ENCODE assay signal across 8 cellular contexts in the genomic region with DNA sequence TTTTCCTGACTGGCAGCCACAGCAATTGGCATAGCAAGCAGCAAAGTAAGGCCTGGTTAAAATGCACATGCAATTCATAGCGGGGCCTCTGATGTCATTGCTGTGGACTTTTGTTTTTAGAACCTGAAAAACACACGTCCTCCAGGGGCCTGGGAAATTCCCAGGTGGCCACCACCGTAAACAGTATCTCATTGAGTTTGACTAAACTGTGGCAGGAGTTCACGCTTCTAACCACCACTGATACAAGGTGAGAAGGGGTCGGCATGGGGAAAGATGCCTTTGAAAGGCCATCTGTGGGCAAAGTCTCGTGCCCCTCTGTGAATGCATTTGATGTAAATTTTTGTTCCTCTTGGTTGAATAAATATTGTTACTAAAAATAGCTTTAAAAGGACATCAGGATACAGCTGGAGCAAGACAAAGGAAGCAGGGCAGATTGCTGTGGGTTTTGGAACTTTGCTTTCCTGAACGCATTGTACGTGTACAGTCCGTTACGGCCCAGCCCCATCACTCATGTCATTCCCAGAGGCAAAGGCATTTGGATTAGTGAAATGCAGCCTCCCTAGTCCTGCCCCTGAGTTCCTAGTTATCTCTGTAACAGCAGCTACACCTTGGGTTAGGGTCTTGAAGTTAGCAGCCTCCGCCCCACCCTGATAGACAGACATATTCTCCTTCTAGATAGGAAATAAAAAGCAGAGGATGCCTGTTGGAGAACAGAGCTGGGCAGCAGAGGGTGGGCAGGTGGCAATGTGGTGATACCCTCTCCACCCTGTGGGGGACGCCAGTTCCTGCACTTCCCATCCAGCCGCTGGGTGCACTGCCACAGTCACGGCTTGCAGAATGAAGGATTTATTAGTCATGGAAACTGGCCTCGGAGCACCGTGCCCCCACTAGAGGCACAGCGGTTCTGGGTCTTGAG.
DNase-seq lines count a peak whose midpoint lies in the region; ATAC-seq lines count a peak whose summit lies in the region.

No MANE protein-coding gene starts in this region.

- DNase-seq in DMS53 (lab: John Stamatoyannopoulos, UW) (peak; percentile 47), DMS53 treated with DMSO at 0.1 percent for 48 hours (lab: John Stamatoyannopoulos, UW; ENCODE audit: unreplicated experiment) (no peak), midbrain (lab: John Stamatoyannopoulos, UW) (peak; percentile 42), NOMO-1 treated with dmso at 0.1 percent for 144 hours (lab: John Stamatoyannopoulos, UW; ENCODE audit: unreplicated experiment) (no peak), RKO (ENCODE audit: low spot score) (no peak)
- peak; percentile 37 for DNase-seq in activated T-helper 9 cell treated with anti-CD3 and anti-CD28 coated beads, Interleukin-2, amount 50 U/mL, for 16 hours (ENCODE audit: low read depth)

- ATAC-seq in GM19467 (IDR thresholded peaks at IDR 0.05; ENCODE audit: unreplicated experiment) = peak; percentile 44
- ATAC-seq in HG03520 (IDR thresholded peaks at IDR 0.05; ENCODE audit: unreplicated experiment) = peak; percentile 45

Comparison
In these comparisons a context has a peak if more than half of its experiments do, and no peak if none do; other contexts are left out.
1. DNase-seq: peak in DMS53 (single experiment), activated T-helper 9 cell treated with anti-CD3 and anti-CD28 coated beads, Interleukin-2, amount 50 U/mL, for 16 hours (single experiment) and midbrain (single experiment); none in DMS53 treated with DMSO at 0.1 percent for 48 hours (single experiment), NOMO-1 treated with dmso at 0.1 percent for 144 hours (single experiment) and RKO (single experiment).